ENCODE assay signal across 16 cellular contexts in genomic region chr5:108503986-108504385, GRCh38.
DNase-seq lines count a peak whose midpoint lies in the region; ATAC-seq and TF ChIP-seq lines count a peak whose summit lies in the region.
"Had no signal": no experiment of that assay in that cellular context is flagged by ENCODE, and none has a peak within 500 bp of the region (broad histone marks: within the 10 kb centered on the region; RNA-seq: fewer than 3 reads in every experiment).

No MANE protein-coding gene starts in this region.

- no peak for TF ChIP-seq CTCF in fibroblast of pulmonary artery (IDR thresholded peaks at IDR 0.05; ENCODE audit: low read length, missing control alignments)

- DNase-seq in Ammon's horn (ENCODE audit: low spot score), result peak; percentile 23
- peak; percentile 68 for DNase-seq in NCI-H226
- peak; percentile 11 for DNase-seq in fibroblast of pulmonary artery (ENCODE audit: low read depth)
- DNase-seq in superior temporal gyrus (ENCODE audit: extremely low spot score), result peak; percentile 26
- no peak for DNase-seq in MV-4-11 (lab: John Stamatoyannopoulos, UW)
- DNase-seq: AML-193; CD4-positive, alpha-beta memory T cell; DMS153; DMS79; GDM1; H9; KG1 had no signal

- no peak overlapping the region for H3K4me3 ChIP-seq in fibroblast of pulmonary artery (replicated peaks; ENCODE audit: low read depth, low read length)
- H3K4me3 ChIP-seq: A549, BLaER1 had no signal

- no peak for ATAC-seq in SK-N-SH treated with all-trans-retinoic acid at 6 μM for 48 hours
- ATAC-seq in GM18873 (IDR thresholded peaks at IDR 0.05; ENCODE audit: low FRiP score, unreplicated experiment), result no peak
- ATAC-seq: A549 had no signal

TF ChIP-seq in SK-N-SH treated with all-trans-retinoic acid at 6 μM for 48 hours, 23 proteins besides CTCF, POLR2A, EP300 and RAD21:
- TF ChIP-seq OSR1 (CRISPR knock-in tag; IDR thresholded peaks at IDR 0.05), result no peak
- no peak for TF ChIP-seq CSDC2 (CRISPR knock-in tag; IDR thresholded peaks at IDR 0.05)
- TF ChIP-seq GLIS3 (CRISPR knock-in tag; IDR thresholded peaks at IDR 0.05), result no peak
- no peak for TF ChIP-seq TCF4 (CRISPR knock-in tag; IDR thresholded peaks at IDR 0.05; ENCODE audit: borderline replicate concordance)
- no peak for TF ChIP-seq BACH2 (CRISPR knock-in tag; IDR thresholded peaks at IDR 0.05; ENCODE audit: borderline replicate concordance)
- TF ChIP-seq ZNF565 (CRISPR knock-in tag; conservative IDR thresholded peaks at IDR 0.05; ENCODE audit: low read depth), result no peak
- TF ChIP-seq CREB5 (CRISPR knock-in tag; IDR thresholded peaks at IDR 0.05; ENCODE audit: low read depth), result no peak
- TF ChIP-seq TSHZ2 (CRISPR knock-in tag; IDR thresholded peaks at IDR 0.05), result no peak
- no peak for TF ChIP-seq ZC3H10 (CRISPR knock-in tag; IDR thresholded peaks at IDR 0.05)
- no peak for TF ChIP-seq ARNTL (CRISPR knock-in tag; IDR thresholded peaks at IDR 0.05; ENCODE audit: borderline replicate concordance, low read depth)
